In the genomic region with DNA sequence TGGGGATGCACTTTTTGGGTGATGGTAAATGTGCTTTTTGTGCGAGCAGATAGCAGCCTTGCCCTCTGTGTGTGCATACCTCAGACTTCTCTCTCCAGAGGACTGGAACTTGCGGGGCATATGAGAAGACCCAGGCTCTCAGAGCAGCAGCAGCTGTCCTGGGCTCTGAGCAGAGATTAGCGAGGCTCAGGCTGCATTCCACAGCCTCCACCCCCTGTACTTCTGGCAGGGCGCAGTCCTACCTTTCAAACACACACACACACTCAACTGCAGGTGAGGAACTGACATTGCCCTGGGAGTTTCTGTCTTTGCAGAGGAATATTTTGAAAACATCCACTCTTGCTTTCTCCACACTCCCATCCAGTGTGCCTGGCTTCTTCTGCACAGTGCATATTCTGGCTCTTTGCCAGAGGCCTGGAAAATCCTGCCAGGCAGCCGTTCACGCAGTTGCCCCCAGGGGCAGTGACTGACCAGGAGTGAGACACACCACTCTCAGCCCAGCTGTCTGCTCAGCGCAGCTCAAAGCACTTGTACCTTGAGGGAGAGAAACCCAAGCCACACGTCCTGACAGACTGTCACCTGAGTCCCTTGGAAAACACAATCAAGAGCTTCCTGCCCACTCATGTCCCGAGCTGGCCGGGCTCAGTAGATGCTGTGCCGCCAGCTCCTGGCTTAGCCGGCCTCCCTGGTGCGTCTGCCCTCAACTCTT, we compare ENCODE assay signal across 2 cellular contexts.
TF ChIP-seq lines count a peak whose summit lies in the region.

No MANE protein-coding gene starts in this region.

TF ChIP-seq in A549, 52 proteins besides CTCF, POLR2A, EP300 and RAD21 (continued from another document):
- TF ChIP-seq, protein P1, sequence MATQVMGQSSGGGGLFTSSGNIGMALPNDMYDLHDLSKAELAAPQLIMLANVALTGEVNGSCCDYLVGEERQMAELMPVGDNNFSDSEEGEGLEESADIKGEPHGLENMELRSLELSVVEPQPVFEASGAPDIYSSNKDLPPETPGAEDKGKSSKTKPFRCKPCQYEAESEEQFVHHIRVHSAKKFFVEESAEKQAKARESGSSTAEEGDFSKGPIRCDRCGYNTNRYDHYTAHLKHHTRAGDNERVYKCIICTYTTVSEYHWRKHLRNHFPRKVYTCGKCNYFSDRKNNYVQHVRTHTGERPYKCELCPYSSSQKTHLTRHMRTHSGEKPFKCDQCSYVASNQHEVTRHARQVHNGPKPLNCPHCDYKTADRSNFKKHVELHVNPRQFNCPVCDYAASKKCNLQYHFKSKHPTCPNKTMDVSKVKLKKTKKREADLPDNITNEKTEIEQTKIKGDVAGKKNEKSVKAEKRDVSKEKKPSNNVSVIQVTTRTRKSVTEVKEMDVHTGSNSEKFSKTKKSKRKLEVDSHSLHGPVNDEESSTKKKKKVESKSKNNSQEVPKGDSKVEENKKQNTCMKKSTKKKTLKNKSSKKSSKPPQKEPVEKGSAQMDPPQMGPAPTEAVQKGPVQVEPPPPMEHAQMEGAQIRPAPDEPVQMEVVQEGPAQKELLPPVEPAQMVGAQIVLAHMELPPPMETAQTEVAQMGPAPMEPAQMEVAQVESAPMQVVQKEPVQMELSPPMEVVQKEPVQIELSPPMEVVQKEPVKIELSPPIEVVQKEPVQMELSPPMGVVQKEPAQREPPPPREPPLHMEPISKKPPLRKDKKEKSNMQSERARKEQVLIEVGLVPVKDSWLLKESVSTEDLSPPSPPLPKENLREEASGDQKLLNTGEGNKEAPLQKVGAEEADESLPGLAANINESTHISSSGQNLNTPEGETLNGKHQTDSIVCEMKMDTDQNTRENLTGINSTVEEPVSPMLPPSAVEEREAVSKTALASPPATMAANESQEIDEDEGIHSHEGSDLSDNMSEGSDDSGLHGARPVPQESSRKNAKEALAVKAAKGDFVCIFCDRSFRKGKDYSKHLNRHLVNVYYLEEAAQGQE (IDR thresholded peaks at IDR 0.05) = no peak
- TF ChIP-seq EHMT2 (IDR thresholded peaks at IDR 0.05; ENCODE audit: low read depth) = no peak
- no peak for TF ChIP-seq RCOR1 (IDR thresholded peaks at IDR 0.05; ENCODE audit: low read depth, low read length)
- no peak for TF ChIP-seq CBX2 (IDR thresholded peaks at IDR 0.05; ENCODE audit: borderline replicate concordance, low read depth)
- no peak for TF ChIP-seq CHD4 (IDR thresholded peaks at IDR 0.05; ENCODE audit: borderline replicate concordance)
- TF ChIP-seq TP53 (CRISPR knock-in tag; IDR thresholded peaks at IDR 0.05) = no peak
- no peak for TF ChIP-seq RNF2 (IDR thresholded peaks at IDR 0.05; ENCODE audit: borderline replicate concordance, low read depth)
- no peak for TF ChIP-seq PHF8 (IDR thresholded peaks at IDR 0.05; ENCODE audit: borderline replicate concordance, low read depth)

TF ChIP-seq in SK-N-SH treated with all-trans-retinoic acid at 6 μM for 48 hours, 23 proteins besides CTCF, POLR2A, EP300 and RAD21 (continued from another document):
- no peak for TF ChIP-seq CSRNP3 (CRISPR knock-in tag; IDR thresholded peaks at IDR 0.05)
- no peak for TF ChIP-seq ESRRG (CRISPR knock-in tag; IDR thresholded peaks at IDR 0.05)
- TF ChIP-seq ZC3H10 (CRISPR knock-in tag; IDR thresholded peaks at IDR 0.05) = no peak
- TF ChIP-seq GLIS3 (CRISPR knock-in tag; IDR thresholded peaks at IDR 0.05) = no peak
- no peak for TF ChIP-seq PATZ1 (CRISPR knock-in tag; IDR thresholded peaks at IDR 0.05; ENCODE audit: borderline replicate concordance)
- TF ChIP-seq CSDC2 (CRISPR knock-in tag; IDR thresholded peaks at IDR 0.05) = no peak
- no peak for TF ChIP-seq OSR1 (CRISPR knock-in tag; IDR thresholded peaks at IDR 0.05)
- peak; percentile 58; the same call in 1 of the 2 replicates for TF ChIP-seq TCF4 (CRISPR knock-in tag; IDR thresholded peaks at IDR 0.05; ENCODE audit: borderline replicate concordance)
- TF ChIP-seq, protein P2, sequence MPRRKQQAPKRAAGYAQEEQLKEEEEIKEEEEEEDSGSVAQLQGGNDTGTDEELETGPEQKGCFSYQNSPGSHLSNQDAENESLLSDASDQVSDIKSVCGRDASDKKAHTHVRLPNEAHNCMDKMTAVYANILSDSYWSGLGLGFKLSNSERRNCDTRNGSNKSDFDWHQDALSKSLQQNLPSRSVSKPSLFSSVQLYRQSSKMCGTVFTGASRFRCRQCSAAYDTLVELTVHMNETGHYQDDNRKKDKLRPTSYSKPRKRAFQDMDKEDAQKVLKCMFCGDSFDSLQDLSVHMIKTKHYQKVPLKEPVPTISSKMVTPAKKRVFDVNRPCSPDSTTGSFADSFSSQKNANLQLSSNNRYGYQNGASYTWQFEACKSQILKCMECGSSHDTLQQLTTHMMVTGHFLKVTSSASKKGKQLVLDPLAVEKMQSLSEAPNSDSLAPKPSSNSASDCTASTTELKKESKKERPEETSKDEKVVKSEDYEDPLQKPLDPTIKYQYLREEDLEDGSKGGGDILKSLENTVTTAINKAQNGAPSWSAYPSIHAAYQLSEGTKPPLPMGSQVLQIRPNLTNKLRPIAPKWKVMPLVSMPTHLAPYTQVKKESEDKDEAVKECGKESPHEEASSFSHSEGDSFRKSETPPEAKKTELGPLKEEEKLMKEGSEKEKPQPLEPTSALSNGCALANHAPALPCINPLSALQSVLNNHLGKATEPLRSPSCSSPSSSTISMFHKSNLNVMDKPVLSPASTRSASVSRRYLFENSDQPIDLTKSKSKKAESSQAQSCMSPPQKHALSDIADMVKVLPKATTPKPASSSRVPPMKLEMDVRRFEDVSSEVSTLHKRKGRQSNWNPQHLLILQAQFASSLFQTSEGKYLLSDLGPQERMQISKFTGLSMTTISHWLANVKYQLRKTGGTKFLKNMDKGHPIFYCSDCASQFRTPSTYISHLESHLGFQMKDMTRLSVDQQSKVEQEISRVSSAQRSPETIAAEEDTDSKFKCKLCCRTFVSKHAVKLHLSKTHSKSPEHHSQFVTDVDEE (CRISPR knock-in tag; IDR thresholded peaks at IDR 0.05) = peak; percentile 80
- TF ChIP-seq PPARA (CRISPR knock-in tag; IDR thresholded peaks at IDR 0.05; ENCODE audit: borderline replicate concordance) = no peak
